22 cellular contexts compared by ENCODE assay signal in genomic region chr2:8617590-8617989, GRCh38.
"Had no signal": no experiment of that assay in that cellular context is flagged by ENCODE, and none has a peak within 500 bp of the region (broad histone marks: within the 10 kb centered on the region; RNA-seq: fewer than 3 reads in every experiment).

No MANE protein-coding gene starts in this region.

- H3K27ac Mint-ChIP-seq: immature natural killer cell; naive B cell; stimulated activated memory B cell treated with anti-CD40 and anti-IgM and Interleukin-4, amounts not matched to agents 10 μg/mL and 1 μg/mL and 100 μg/mL, for 72 hours; stimulated activated naive CD8-positive, alpha-beta T cell treated with anti-CD3 and anti-CD28 coated beads, Interleukin-15, amount 100 ng/mL, for 72 hours; type B pancreatic cell had no signal

- H3K4me3 Mint-ChIP-seq: immature natural killer cell; naive B cell; nephron; neural crest cell; stimulated activated memory B cell treated with anti-CD40 and anti-IgM and Interleukin-4, amounts not matched to agents 10 μg/mL and 1 μg/mL and 100 μg/mL, for 72 hours; stimulated activated naive CD8-positive, alpha-beta T cell treated with anti-CD3 and anti-CD28 coated beads, Interleukin-15, amount 100 ng/mL, for 72 hours; type B pancreatic cell had no signal

- H3K9me3 Mint-ChIP-seq: immature natural killer cell, neural crest cell had no signal

- H3K27me3 Mint-ChIP-seq: type B pancreatic cell had no signal

- H3K36me3 Mint-ChIP-seq: immature natural killer cell; naive B cell; stimulated activated memory B cell treated with anti-CD40 and anti-IgM and Interleukin-4, amounts not matched to agents 10 μg/mL and 1 μg/mL and 100 μg/mL, for 72 hours had no signal

- H3K4me1 Mint-ChIP-seq: immature natural killer cell, naive B cell had no signal

- ATAC-seq: heart left ventricle; right cardiac atrium; stimulated activated memory B cell treated with anti-CD40 and anti-IgM and Interleukin-4, amounts not matched to agents 10 μg/mL and 1 μg/mL and 100 μg/mL, for 72 hours; stimulated activated naive CD8-positive, alpha-beta T cell treated with anti-CD3 and anti-CD28 coated beads, Interleukin-15, amount 100 ng/mL, for 72 hours had no signal

- DNase-seq: glutamatergic neuron; heart left ventricle; hypothalamus; immature natural killer cell; left ventricle myocardium inferior; naive B cell; occipital lobe; ovary; retina; right cardiac atrium; sigmoid colon; small intestine; spleen; stimulated activated CD4-positive, alpha-beta T cell treated with anti-CD3 and anti-CD28 coated beads, Interleukin-4, amount 100 ng/mL, for 4 hours; stimulated activated CD8-positive, alpha-beta memory T cell treated with anti-CD3 and anti-CD28 coated beads, Interleukin-4, amount 100 ng/mL, for 48 hours; stimulated activated naive CD4-positive, alpha-beta T cell treated with Interleukin-2 at 50 U/mL for 16 hours; stimulated activated naive CD8-positive, alpha-beta T cell treated with anti-CD3 and anti-CD28 coated beads, Interleukin-15, amount 100 ng/mL, for 72 hours; substantia nigra had no signal
